ENCODE assay signal across 12 cellular contexts in genomic region chr22:46050916-46051614, GRCh38.
DNase-seq lines count a peak whose midpoint lies in the region; FAIRE-seq and TF ChIP-seq lines count a peak whose summit lies in the region.
"Had no signal": no experiment of that assay in that cellular context is flagged by ENCODE, and none has a peak within 500 bp of the region (broad histone marks: within the 10 kb centered on the region; RNA-seq: fewer than 3 reads in every experiment).

No MANE protein-coding gene starts in this region.

- intact Hi-C loops in Calu3 (cut with micrococcal nuclease; ENCODE audit: unreplicated experiment): loop anchor here (10.0 kb wide), 1 partner anchor 54 kb away; no protein-coding TSS in a partner anchor

- no peak for FAIRE-seq in GM12891 (lab: Jason Lieb, UNC)
- FAIRE-seq: endothelial cell of umbilical vein had no signal

- H3K4me1 ChIP-seq in HEK293 (ENCODE audit: control insufficient read depth, insufficient read depth, low read length) (peaks cover 16% of the 10 kb centered on the region), rectal smooth muscle tissue (ENCODE audit: control insufficient read depth, insufficient read depth, low read length) (peaks cover 49% of the 10 kb centered on the region)

- H3K27ac ChIP-seq in HEK293 (ENCODE audit: extremely low read depth, low read depth, low read length) (no peak overlapping the region), rectal smooth muscle tissue (ENCODE audit: low read depth, low read length) (peak overlapping the region; percentile 96)

- no peak for TF ChIP-seq POLR2A in GM12891 (IDR thresholded peaks at IDR 0.05; ENCODE audit: low read depth, low read length)

- no peak for TF ChIP-seq CTCF in HEK293 (tag by site-specific recombination; IDR thresholded peaks at IDR 0.05)
- no peak for TF ChIP-seq CTCF in Calu3 (IDR thresholded peaks at IDR 0.05; ENCODE audit: unreplicated experiment)

- H3K4me3 ChIP-seq in HEK293 (ENCODE audit: low read depth, low read length) (no peak overlapping the region), rectal smooth muscle tissue (ENCODE audit: low read length) (no peak overlapping the region)

- no peaks in the 10 kb centered on the region for H3K27me3 ChIP-seq in rectal smooth muscle tissue (ENCODE audit: control insufficient read depth, insufficient read depth, low read length)

- no peaks in the 10 kb centered on the region for H3K36me3 Mint-ChIP-seq in activated naive CD8-positive, alpha-beta T cell treated with anti-CD3 and anti-CD28 coated beads for 36 hours
- H3K36me3 Mint-ChIP-seq in immature natural killer cell: no peaks in the 10 kb centered on the region
- H3K36me3 Mint-ChIP-seq in Calu3 (ENCODE audit: insufficient read depth, unreplicated experiment): peaks cover 26% of the 10 kb centered on the region

- POLR2A ChIA-PET in HEK293 (lab: Yijun Ruan, JAX): interaction anchor here (0.6 to 6.2 kb wide), 6 partner anchors 14 to 43 kb away, joined by 3 to 42 read pairs (median 5); no protein-coding TSS in a partner anchor

- H3K4me1 Mint-ChIP-seq in activated naive CD8-positive, alpha-beta T cell treated with anti-CD3 and anti-CD28 coated beads for 36 hours: peaks cover 28% of the 10 kb centered on the region
- H3K4me1 Mint-ChIP-seq in immature natural killer cell (peaks cover 81 to 90% of the 10 kb centered on the region in 2 donors), Calu3 (ENCODE audit: low read depth, unreplicated experiment) (peaks cover 13% of the 10 kb centered on the region)

- H3K27ac Mint-ChIP-seq in activated naive CD8-positive, alpha-beta T cell treated with anti-CD3 and anti-CD28 coated beads for 36 hours: peak overlapping the region; percentile 48
- H3K27ac Mint-ChIP-seq in immature natural killer cell (peak overlapping the region; percentile 75 to 97 (median 91)), Calu3 (ENCODE audit: unreplicated experiment) (no peak overlapping the region)
- H3K27ac Mint-ChIP-seq: activated CD8-positive, alpha-beta memory T cell treated with anti-CD3 and anti-CD28 coated beads, Interleukin-2, amount 10 ng/mL, durations not matched to agents 7 days and 5 days had no signal

- BruUV-seq in Calu3 (replicated peaks; lab: Mats Ljungman, UMichigan): no TSS peak

- no peak overlapping the region for H3K9ac ChIP-seq in rectal smooth muscle tissue (ENCODE audit: low read length)

- no peak for DNase-seq in activated naive CD8-positive, alpha-beta T cell treated with anti-CD3 and anti-CD28 coated beads for 36 hours
- DNase-seq in immature natural killer cell (peak; percentile 67 to 78 (median 69)), Calu3 (no peak), GM12891 (ENCODE audit: insufficient read length, low spot score) (no peak), C1 segment of cervical spinal cord (lab: John Stamatoyannopoulos, UW) (no peak), T-helper 1 cell (no peak)
- DNase-seq: activated CD8-positive, alpha-beta memory T cell treated with anti-CD3 and anti-CD28 coated beads, Interleukin-2, amount 10 ng/mL, durations not matched to agents 7 days and 5 days; DMS79 treated with DMSO at 0.1 percent for 48 hours; NCI-H1930 had no signal

- H3K36me3 ChIP-seq in HEK293 (ENCODE audit: control insufficient read depth in 2 of 2, insufficient read depth in 1 of 2, low read length in 2 of 2) (no peaks in the 10 kb centered on the region), rectal smooth muscle tissue (ENCODE audit: control insufficient read depth, insufficient read depth, low read length) (no peaks in the 10 kb centered on the region)

- no peaks in the 10 kb centered on the region for H3K27me3 Mint-ChIP-seq in activated naive CD8-positive, alpha-beta T cell treated with anti-CD3 and anti-CD28 coated beads for 36 hours
- H3K27me3 Mint-ChIP-seq in immature natural killer cell (ENCODE audit: low read depth in 3 of 3) (peaks cover 4 to 9% (median 5%) of the 10 kb centered on the region in 3 donors), Calu3 (ENCODE audit: unreplicated experiment) (no peaks in the 10 kb centered on the region)

- no peak overlapping the region for H3K4me3 Mint-ChIP-seq in activated naive CD8-positive, alpha-beta T cell treated with anti-CD3 and anti-CD28 coated beads for 36 hours
- H3K4me3 Mint-ChIP-seq in immature natural killer cell (peak overlapping the region; percentile 68 to 82 (median 73)), Calu3 (ENCODE audit: low read depth, unreplicated experiment) (no peak overlapping the region)
- H3K4me3 Mint-ChIP-seq: activated CD8-positive, alpha-beta memory T cell treated with anti-CD3 and anti-CD28 coated beads, Interleukin-2, amount 10 ng/mL, durations not matched to agents 7 days and 5 days had no signal

- no peaks in the 10 kb centered on the region for H3K9me3 ChIP-seq in HEK293 (ENCODE audit: control insufficient read depth, insufficient read depth, low read depth, low read length)

- CTCF ChIA-PET in HEK293 (lab: Yijun Ruan, JAX): interaction anchor here (1.2 to 3.1 kb wide), 4 partner anchors 8 to 66 kb away, joined by 3 to 19 read pairs (median 7); no protein-coding TSS in a partner anchor
- CTCF ChIA-PET in Calu3 (lab: Charles Lee): no interaction called here

- H3K9me3 Mint-ChIP-seq in activated naive CD8-positive, alpha-beta T cell treated with anti-CD3 and anti-CD28 coated beads for 36 hours: no peaks in the 10 kb centered on the region
- no peaks in the 10 kb centered on the region for H3K9me3 Mint-ChIP-seq in immature natural killer cell
- no peaks in the 10 kb centered on the region for H3K9me3 Mint-ChIP-seq in Calu3 (ENCODE audit: low read depth, unreplicated experiment)

TF ChIP-seq in HEK293, 187 proteins besides CTCF, POLR2A, EP300 and RAD21:
- TF ChIP-seq ZNF362 (tag by site-specific recombination; IDR thresholded peaks at IDR 0.05) (no peak), WT1 (tag by site-specific recombination; IDR thresholded peaks at IDR 0.05) (no peak), ZNF768 (tag by site-specific recombination; IDR thresholded peaks at IDR 0.05) (peak; percentile 78; the same call in 1 of the 2 replicates), KLF10 (tag by site-specific recombination; IDR thresholded peaks at IDR 0.05) (no peak), KLF7 (tag by site-specific recombination; IDR thresholded peaks at IDR 0.05; ENCODE audit: borderline replicate concordance) (no peak)

TF ChIP-seq in GM12891, 5 proteins besides CTCF, POLR2A, EP300 and RAD21:
- TF ChIP-seq POLR2AphosphoS5 (IDR thresholded peaks at IDR 0.05; ENCODE audit: low read depth, low read length): no peak
- TF ChIP-seq TAF1 (IDR thresholded peaks at IDR 0.05; ENCODE audit: low read depth, low read length): no peak
- no peak for TF ChIP-seq POU2F2 (IDR thresholded peaks at IDR 0.05; ENCODE audit: low read depth, low read length)
- no peak for TF ChIP-seq PAX5 (IDR thresholded peaks at IDR 0.05; ENCODE audit: insufficient read depth, low read length, severe bottlenecking)
- TF ChIP-seq SPI1 (IDR thresholded peaks at IDR 0.05; ENCODE audit: low read depth, low read length): no peak

Comparison
In these comparisons a context has a peak if more than half of its experiments do, and no peak if none do; other contexts are left out.
1. DNase-seq: peak in immature natural killer cell (3 of 3); none in activated naive CD8-positive, alpha-beta T cell treated with anti-CD3 and anti-CD28 coated beads for 36 hours (single experiment), Calu3 (single experiment), GM12891 (single experiment), C1 segment of cervical spinal cord (0 of 14) and T-helper 1 cell (0 of 5).
2. H3K4me3 Mint-ChIP-seq: peak in immature natural killer cell (5 of 5); none in activated naive CD8-positive, alpha-beta T cell treated with anti-CD3 and anti-CD28 coated beads for 36 hours (single experiment) and Calu3 (single experiment).